ENCODE assay signal across 23 cellular contexts in the genomic region with DNA sequence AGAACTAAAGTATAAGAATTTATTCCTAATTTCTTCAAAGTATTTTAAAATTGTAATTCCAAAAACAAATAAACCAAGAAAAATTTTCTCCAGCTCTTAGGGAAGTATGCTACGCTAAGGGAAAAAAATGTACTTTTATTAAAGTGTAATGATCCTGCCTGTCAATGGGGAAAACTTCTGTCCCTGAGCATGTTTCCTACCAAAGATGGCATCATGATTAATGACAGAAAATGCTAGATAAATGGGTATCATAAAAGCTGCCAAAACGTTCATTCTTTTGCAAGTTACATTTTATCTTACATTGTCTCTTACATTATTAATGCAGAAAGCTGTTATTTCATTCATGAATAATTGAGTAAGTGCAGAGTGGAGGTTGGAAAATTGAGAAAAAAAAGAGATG.
"Had no signal": no experiment of that assay in that cellular context is flagged by ENCODE, and none has a peak within 500 bp of the region (broad histone marks: within the 10 kb centered on the region; RNA-seq: fewer than 3 reads in every experiment).

No MANE protein-coding gene starts in this region.

- ATAC-seq: effector memory CD8-positive, alpha-beta T cell; esophagus mucosa; foreskin keratinocyte; gastroesophageal sphincter; heart right ventricle; left cardiac atrium; left lung; left ventricle myocardium superior; lower lobe of right lung had no signal

- H3K27ac Mint-ChIP-seq: dendritic cell treated with granulocyte-macrophage colony-stimulating factor and Interleukin-4, amounts not matched to agents 40 ng/mL and 50 ng/mL, for 4 days; effector memory CD8-positive, alpha-beta T cell; endodermal cell had no signal

- H3K27me3 Mint-ChIP-seq: dendritic cell treated with granulocyte-macrophage colony-stimulating factor and Interleukin-4, amounts not matched to agents 40 ng/mL and 50 ng/mL, for 4 days; effector memory CD8-positive, alpha-beta T cell had no signal

- FAIRE-seq: endometrium, frontal cortex, islet of Langerhans, keratinocyte had no signal

- H3K4me1 Mint-ChIP-seq: endodermal cell had no signal

- H3K4me3 Mint-ChIP-seq: dendritic cell treated with granulocyte-macrophage colony-stimulating factor and Interleukin-4, amounts not matched to agents 40 ng/mL and 50 ng/mL, for 4 days; effector memory CD8-positive, alpha-beta T cell; endodermal cell had no signal

- H3K9me3 Mint-ChIP-seq: dendritic cell treated with granulocyte-macrophage colony-stimulating factor and Interleukin-4, amounts not matched to agents 40 ng/mL and 50 ng/mL, for 4 days; endodermal cell had no signal

- DNase-seq: colonic mucosa; cortex of kidney; effector CD8-positive, alpha-beta T cell; effector memory CD8-positive, alpha-beta T cell; endodermal cell; erythroblast; foreskin keratinocyte; head of caudate nucleus; heart right ventricle; hippocampal formation; left cardiac atrium; left lung; left ventricle myocardium superior; lower lobe of right lung; mesenchymal stem cell; midbrain had no signal
